ENCODE assay signal across 9 cellular contexts in genomic region chr6:138162104-138162946, GRCh38. TPM values are rescaled to one million over a fixed set of nuclear protein-coding genes. Genes with fewer than 3 reads are reported as not detected.
DNase-seq lines count a peak whose midpoint lies in the region; ATAC-seq lines count a peak whose summit lies in the region.
"Had no signal": no experiment of that assay in that cellular context is flagged by ENCODE, and none has a peak within 500 bp of the region (broad histone marks: within the 10 kb centered on the region; RNA-seq: fewer than 3 reads in every experiment).

No MANE protein-coding gene starts in this region.

- H3K36me3 Mint-ChIP-seq in activated T-cell treated with anti-CD3 and anti-CD28 coated beads, Interleukin-2, amount 50 U/mL, for 72 hours (ENCODE audit: insufficient read depth in 2 of 2): no peaks in the 10 kb centered on the region

- H3K4me3 Mint-ChIP-seq in activated T-cell treated with anti-CD3 and anti-CD28 coated beads, Interleukin-2, amount 50 U/mL, for 72 hours: peak overlapping the region; percentile 76 to 79

- peaks cover 16% of the 10 kb centered on the region for H3K4me1 Mint-ChIP-seq in activated T-cell treated with anti-CD3 and anti-CD28 coated beads, Interleukin-2, amount 50 U/mL, for 72 hours (ENCODE audit: low read depth)

- intact Hi-C loops in left cardiac atrium (cut with DNase I): no loop called here

- ATAC-seq in GM21526 (IDR thresholded peaks at IDR 0.05; ENCODE audit: low FRiP score, unreplicated experiment) (peak; percentile 33), left cardiac atrium (peak; percentile 15 to 55), HG02970 (IDR thresholded peaks at IDR 0.05; ENCODE audit: low FRiP score, unreplicated experiment) (no peak)
- peak; percentile 46 to 52 for ATAC-seq in activated T-cell treated with anti-CD3 and anti-CD28 coated beads, Interleukin-2, amount 50 U/mL, for 72 hours (replicated peaks in 1 of 2)

- no peaks in the 10 kb centered on the region for H3K9me3 Mint-ChIP-seq in activated T-cell treated with anti-CD3 and anti-CD28 coated beads, Interleukin-2, amount 50 U/mL, for 72 hours

- in situ Hi-C loops in Caki2 (cut with HindIII; ENCODE audit: low pct_unique_long_range_greater_than_20kb, low sequenced_read_pairs): no loop called here

- peaks cover 66% of the 10 kb centered on the region for H3K27me3 Mint-ChIP-seq in activated T-cell treated with anti-CD3 and anti-CD28 coated beads, Interleukin-2, amount 50 U/mL, for 72 hours (ENCODE audit: low read depth)

- DNase-seq in Caki2 (ENCODE audit: low read depth) (peak; percentile 60), M059J (ENCODE audit: low read depth) (peak; percentile 42), left cardiac atrium (peak; percentile 28), pons (ENCODE audit: low spot score) (peak; percentile 48), cortex of kidney (lab: John Stamatoyannopoulos, UW) (no peak)
- no peak for DNase-seq in activated T-cell treated with anti-CD3 and anti-CD28 coated beads, Interleukin-2, amount 50 U/mL, for 72 hours

- no peak overlapping the region for H3K27ac Mint-ChIP-seq in activated T-cell treated with anti-CD3 and anti-CD28 coated beads, Interleukin-2, amount 50 U/mL, for 72 hours

RNA-seq across cellular contexts. Expression of gene ARFGEF3, which starts 0.6 kb away (rescaled TPM):
- 4.5 and 5.5 TPM in 2 replicates for total RNA-seq in Caki2 (2014; rRNA removed; shearing (Covaris generic); ENCODE audit: low replicate concordance)
- total RNA-seq in M059J (2014; rRNA removed; shearing (Covaris generic)): 2.2 and 2.9 TPM in 2 replicates
- under 1 TPM; 0.53 to 0.76 TPM for total RNA-seq in activated T-cell treated with anti-CD3 and anti-CD28 coated beads, Interleukin-2, amount 50 U/mL, for 72 hours
- 1 to 10 TPM; 1.4 to 2.7 TPM for total RNA-seq in left cardiac atrium

RNA-seq across cellular contexts. Expression of gene PERP, which starts 55.1 kb away (rescaled TPM):
- 229 and 255 TPM in 2 replicates for total RNA-seq in Caki2 (2014; rRNA removed; shearing (Covaris generic); ENCODE audit: low replicate concordance)
- total RNA-seq in M059J (2014; rRNA removed; shearing (Covaris generic)): 24.2 and 26.9 TPM in 2 replicates
- 1 to 10 TPM; 4.6 to 8.5 TPM for total RNA-seq in activated T-cell treated with anti-CD3 and anti-CD28 coated beads, Interleukin-2, amount 50 U/mL, for 72 hours
- total RNA-seq in left cardiac atrium: 10 to 100 TPM; 36.7 to 45.6 TPM

RNA-seq across cellular contexts. Expression of gene PBOV1, which starts 56.0 kb away (rescaled TPM):
- total RNA-seq in Caki2 (2014; rRNA removed; shearing (Covaris generic); ENCODE audit: low replicate concordance): not detected in 2 replicates
- not detected in 2 replicates for total RNA-seq in M059J (2014; rRNA removed; shearing (Covaris generic))
- total RNA-seq in activated T-cell treated with anti-CD3 and anti-CD28 coated beads, Interleukin-2, amount 50 U/mL, for 72 hours: not detected
- not detected for total RNA-seq in left cardiac atrium
- total RNA-seq: SK-MEL-5 had no signal

Comparison
In these comparisons a context has a peak if more than half of its experiments do, and no peak if none do; other contexts are left out.
1. DNase-seq: peak in Caki2 (single experiment), M059J (single experiment), left cardiac atrium (single experiment) and pons (single experiment); none in activated T-cell treated with anti-CD3 and anti-CD28 coated beads, Interleukin-2, amount 50 U/mL, for 72 hours (0 of 2) and cortex of kidney (single experiment).